In genomic region chr17:79792984-79793923, GRCh38 we compare ENCODE assay signal across 11 cellular contexts. TPM values are rescaled to one million over a fixed set of nuclear protein-coding genes. Genes with fewer than 3 reads are reported as not detected.
DNase-seq lines count a peak whose midpoint lies in the region; ATAC-seq and TF ChIP-seq lines count a peak whose summit lies in the region.
"Had no signal": no experiment of that assay in that cellular context is flagged by ENCODE, and none has a peak within 500 bp of the region (broad histone marks: within the 10 kb centered on the region; RNA-seq: fewer than 3 reads in every experiment).

No MANE protein-coding gene starts in this region.

- H3K4me3 ChIP-seq in NT2/D1 (ENCODE audit: insufficient read length, low read depth) (peak overlapping the region; percentile 29), fibroblast of the aortic adventitia (ENCODE audit: low read depth, low read length) (peak overlapping the region; percentile 60)

- peaks cover 4% of the 10 kb centered on the region for H3K36me3 Mint-ChIP-seq in progenitor cell of endocrine pancreas (ENCODE audit: insufficient read depth)

- no peak for ATAC-seq in HG03159 (IDR thresholded peaks at IDR 0.05; ENCODE audit: unreplicated experiment)
- ATAC-seq in HG03457 (IDR thresholded peaks at IDR 0.05; ENCODE audit: unreplicated experiment): no peak

- H3K4me3 Mint-ChIP-seq in progenitor cell of endocrine pancreas (ENCODE audit: low read depth): peak overlapping the region; percentile 33

- DNase-seq in EH (ENCODE audit: low read depth) (peak; percentile 94), NT2/D1 (ENCODE audit: low read depth, low spot score) (no peak), fibroblast of the aortic adventitia (ENCODE audit: low read depth) (peak; percentile 95), progenitor cell of endocrine pancreas (ENCODE audit: low spot score, unreplicated experiment) (no peak), RKO (ENCODE audit: low spot score) (no peak)
- no peak for DNase-seq in activated naive CD4-positive, alpha-beta T cell treated with Interleukin-2 at 50 U/mL for 16 hours
- DNase-seq: activated CD4-positive, CD25-positive, alpha-beta regulatory T cell; cerebellar nuclear complex; nucleus accumbens had no signal

- H3K9me3 ChIP-seq in NT2/D1 (ENCODE audit: insufficient read depth, low read length): no peaks in the 10 kb centered on the region

- H3K27ac Mint-ChIP-seq in progenitor cell of endocrine pancreas: peak overlapping the region; percentile 83

- H3K4me1 Mint-ChIP-seq in progenitor cell of endocrine pancreas (ENCODE audit: low read depth): peaks cover 24% of the 10 kb centered on the region

- H3K27me3 Mint-ChIP-seq in progenitor cell of endocrine pancreas: peaks cover 43% of the 10 kb centered on the region

- no peaks in the 10 kb centered on the region for H3K9me3 Mint-ChIP-seq in progenitor cell of endocrine pancreas (ENCODE audit: low read depth)

- peaks cover 77% of the 10 kb centered on the region for H3K27me3 ChIP-seq in NT2/D1 (ENCODE audit: insufficient read depth, insufficient read length)

- H3K36me3 ChIP-seq in NT2/D1 (ENCODE audit: insufficient read depth, insufficient read length, low read length): peaks cover 18% of the 10 kb centered on the region

- H3K9ac ChIP-seq in NT2/D1 (ENCODE audit: insufficient read length, low read depth): peak overlapping the region; percentile 51

- H3K4me1 ChIP-seq in NT2/D1 (ENCODE audit: insufficient read depth, insufficient read length): peaks cover 18% of the 10 kb centered on the region

- TF ChIP-seq CTCF in fibroblast of the aortic adventitia (IDR thresholded peaks at IDR 0.05; ENCODE audit: insufficient read depth, low read length) (no peak), progenitor cell of endocrine pancreas (IDR thresholded peaks at IDR 0.05; ENCODE audit: unreplicated experiment) (no peak)

RNA-seq across cellular contexts. Expression of gene CBX8, which starts 3.6 kb away (rescaled TPM):
- total RNA-seq in fibroblast of the aortic adventitia (ENCODE audit: low replicate concordance) (1.5 and 1.7 TPM in 2 replicates), progenitor cell of endocrine pancreas (21.7 and 23.1 TPM in 2 replicates)

RNA-seq across cellular contexts. Expression of gene CBX2, which starts 15.3 kb away (rescaled TPM):
- total RNA-seq in fibroblast of the aortic adventitia (ENCODE audit: low replicate concordance) (0.57 and 0.63 TPM in 2 replicates), progenitor cell of endocrine pancreas (106 and 111 TPM in 2 replicates)

RNA-seq across cellular contexts. Expression of gene CBX4, which starts 46.0 kb away (rescaled TPM):
- total RNA-seq in fibroblast of the aortic adventitia (ENCODE audit: low replicate concordance): 8.3 and 12.8 TPM in 2 replicates
- 22.8 and 24.2 TPM in 2 replicates for total RNA-seq in progenitor cell of endocrine pancreas

Comparison
In these comparisons a context has a peak if more than half of its experiments do, and no peak if none do; other contexts are left out.
1. DNase-seq: peak in EH (single experiment) and fibroblast of the aortic adventitia (single experiment); none in NT2/D1 (single experiment), progenitor cell of endocrine pancreas (single experiment), RKO (single experiment) and activated naive CD4-positive, alpha-beta T cell treated with Interleukin-2 at 50 U/mL for 16 hours (single experiment).
2. RNA of gene CBX2, which starts 15.3 kb away (total RNA-seq): 106 to 111 TPM in progenitor cell of endocrine pancreas; 0.57 to 0.63 TPM in fibroblast of the aortic adventitia; every median in the first group is over 10 times any median in the second.